ENCODE assay signal across 8 cellular contexts in the genomic region with DNA sequence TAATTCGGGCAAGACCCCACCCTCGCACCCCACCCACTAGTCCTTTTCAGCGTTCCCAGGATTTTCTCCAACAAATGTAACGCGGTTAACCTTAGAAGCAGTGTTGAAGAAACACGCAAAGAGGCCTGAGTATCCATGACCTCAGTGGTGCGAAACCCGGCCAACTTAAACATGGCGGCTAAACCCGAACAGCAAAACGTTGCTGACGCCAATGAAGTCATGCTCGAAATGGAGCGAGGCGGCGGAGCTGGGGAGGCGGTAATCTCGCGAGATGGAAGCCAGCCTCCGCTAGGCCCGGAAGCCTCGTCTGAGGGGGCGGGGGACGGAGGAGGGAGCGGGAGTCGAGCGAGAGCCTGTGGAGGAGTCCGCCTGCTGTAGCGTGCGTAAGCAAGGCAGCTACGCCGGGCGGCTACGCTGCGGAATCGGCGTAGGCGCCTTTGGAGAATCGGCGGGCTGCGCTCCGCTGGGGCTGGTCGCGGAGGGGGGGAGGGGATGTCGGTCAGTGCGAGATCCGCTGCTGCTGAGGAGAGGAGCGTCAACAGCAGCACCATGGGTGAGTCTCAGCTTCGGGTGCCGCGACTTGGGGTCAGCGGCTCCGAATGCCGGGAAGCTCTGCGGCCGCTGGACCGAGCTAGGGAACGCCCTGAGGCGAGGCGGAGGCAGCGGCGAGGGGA. TPM values are rescaled to one million over a fixed set of nuclear protein-coding genes. Genes with fewer than 3 reads are reported as not detected.
DNase-seq lines count a peak whose midpoint lies in the region; ATAC-seq and TF ChIP-seq lines count a peak whose summit lies in the region.

Gene SEPTIN7 (plus strand): TSS at position 340 of the 674 bp plus-strand sequence. CDS start 153 bp downstream, at position 493.

- H2AFZ ChIP-seq in mammary epithelial cell (ENCODE audit: low read depth, low read length) = peak within 1 kb of the TSS; percentile 91

- CTCF ChIA-PET in mammary epithelial cell (lab: Charles Lee; ENCODE audit: low non-redundant PET) = interaction anchor here (0.5 to 0.8 kb wide), 3 partner anchors 104 to 376 kb away, joined by 3 read pairs; no protein-coding TSS in a partner anchor

- ATAC-seq in GM18873 (IDR thresholded peaks at IDR 0.05; ENCODE audit: low FRiP score, unreplicated experiment) (peak; percentile 76), HG03139 (IDR thresholded peaks at IDR 0.05; ENCODE audit: unreplicated experiment) (peak; percentile 85)

- no TSS peak for BruUV-seq in mammary epithelial cell (replicated peaks; lab: Mats Ljungman, UMichigan)

- DNase-seq in ACHN (peak; percentile 100), NCI-H2227 (lab: John Stamatoyannopoulos, UW; ENCODE audit: unreplicated experiment) (peak; percentile 98), WERI-Rb-1 (peak; percentile 98), mammary epithelial cell (peak; percentile 98)

- WGBS in mammary epithelial cell (ENCODE audit: low coverage, missing lambda C conversion rate) = 0% methylated on average over 6 of the region's 62 CpGs

- H3K4me3 ChIP-seq in WERI-Rb-1 (ENCODE audit: low read depth, low read length) (peak within 1 kb of the TSS; percentile 98), mammary epithelial cell (replicated peaks in 1 of 3; ENCODE audit: insufficient read depth in 1 of 3, low read depth in 2 of 3, low read length in 3 of 3) (peak within 1 kb of the TSS; percentile 95), iPS-18c (ENCODE audit: insufficient read depth, low read depth, low read length) (peak within 1 kb of the TSS; percentile 96), skin epidermis (peak within 1 kb of the TSS; percentile 86 to 97 (median 91))

- peak within 1 kb of the TSS; percentile 87 for H3K4me2 ChIP-seq in mammary epithelial cell (ENCODE audit: insufficient read depth, low read depth, low read length)

- intact Hi-C loops in mammary epithelial cell (cut with micrococcal nuclease) = loop anchor here (1.0 to 5.0 kb wide), 4 partner anchors 40 to 105 kb away; no protein-coding TSS in a partner anchor

- H3K9me3 ChIP-seq in WERI-Rb-1 (ENCODE audit: severe bottlenecking) (no peaks in the 10 kb centered on the region), mammary epithelial cell (replicated peaks; ENCODE audit: insufficient read depth, low read length) (no peaks in the 10 kb centered on the region), iPS-18c (ENCODE audit: control insufficient read depth, insufficient read depth, low read length) (no peaks in the 10 kb centered on the region)

- TF ChIP-seq CTCF in WERI-Rb-1 (IDR thresholded peaks at IDR 0.05; ENCODE audit: low read depth, low read length) (no peak), mammary epithelial cell (conservative IDR thresholded peaks at IDR 0.05 in 1 of 2, IDR thresholded peaks at IDR 0.05 in 1 of 2; ENCODE audit: extremely low read depth in 1 of 2, insufficient read depth in 1 of 2, low read depth in 1 of 2, low read length in 2 of 2) (no peak)

- peak within 1 kb of the TSS; percentile 96 for H3K9ac ChIP-seq in mammary epithelial cell (ENCODE audit: insufficient read depth, low read length)

- H3K4me1 ChIP-seq in mammary epithelial cell (ENCODE audit: insufficient read depth, low read length) = peaks cover 14% of the 10 kb centered on the region

- H3K79me2 ChIP-seq in mammary epithelial cell (ENCODE audit: insufficient read depth, low read length) = peaks cover 54% of the 10 kb centered on the region

- H4K20me1 ChIP-seq in mammary epithelial cell (ENCODE audit: insufficient read depth, low read length) = peaks cover 2% of the 10 kb centered on the region

- H3K36me3 ChIP-seq in WERI-Rb-1 = peaks cover 8% of the 10 kb centered on the region
- H3K36me3 ChIP-seq in mammary epithelial cell (ENCODE audit: insufficient read depth, low read length) = no peaks in the 10 kb centered on the region

- no peaks in the 10 kb centered on the region for H3K27me3 ChIP-seq in WERI-Rb-1 (ENCODE audit: insufficient read depth, low read depth, severe bottlenecking)
- H3K27me3 ChIP-seq in mammary epithelial cell (ENCODE audit: insufficient read depth, low read length) = no peaks in the 10 kb centered on the region

- in situ Hi-C loops in ACHN (cut with HindIII; ENCODE audit: low pct_ligation_motif_present, low pct_unique_long_range_greater_than_20kb, low sequenced_read_pairs) (no loop called here), mammary epithelial cell (cut with MboI; ENCODE audit: low sequenced_read_pairs in 2 of 2) (no loop called here)

- dilution Hi-C loops in mammary epithelial cell (cut with HindIII; ENCODE audit: low sequenced_read_pairs) = loop anchor here (5.0 kb wide), 1 partner anchor 94 kb away; no protein-coding TSS in a partner anchor

- H3K27ac ChIP-seq in WERI-Rb-1 (peak within 1 kb of the TSS; percentile 98), mammary epithelial cell (ENCODE audit: insufficient read depth, low read depth, low read length) (peak within 1 kb of the TSS; percentile 91), skin epidermis (peak within 1 kb of the TSS; percentile 93 to 99 (median 98))

RNA-seq across cellular contexts. Expression of gene SEPTIN7, which starts in this region (rescaled TPM):
- 100 to 1,000 TPM; 137 to 184 TPM for total RNA-seq in mammary epithelial cell
- polyA plus RNA-seq in mammary epithelial cell = 113 TPM
- polyA minus RNA-seq in mammary epithelial cell = 93.8 TPM

Comparison
In these comparisons a context has a peak if more than half of its experiments do, and no peak if none do; other contexts are left out.
1. Peak in every context shown above with its lines: DNase-seq, ATAC-seq, H3K4me3 ChIP-seq and H3K27ac ChIP-seq.